1 cellular context compared by ENCODE assay signal in the genomic region with DNA sequence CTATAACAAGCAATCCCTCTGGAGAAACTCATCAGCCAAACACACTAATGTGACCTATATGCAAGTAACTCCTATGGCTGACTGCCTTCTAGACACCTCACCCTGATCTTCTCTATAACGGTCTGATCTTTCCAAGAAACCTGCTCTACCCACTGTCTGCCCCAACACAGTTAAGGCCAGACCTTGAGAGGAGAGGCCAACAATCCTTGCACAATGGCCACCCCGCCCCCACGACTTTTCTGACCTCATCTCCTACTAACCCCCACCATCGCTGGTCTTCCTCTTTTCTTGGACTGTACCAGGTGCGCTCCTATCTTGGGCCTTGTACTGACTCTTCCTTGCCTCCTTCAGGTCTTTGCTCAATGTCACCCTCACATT.
A peak's percentile ranks its signal among the peaks of the same experiment; 100 is the strongest.
TF ChIP-seq lines count a peak whose summit lies in the region.

No MANE protein-coding gene starts in this region.

TF ChIP-seq in K562, 482 proteins besides CTCF, POLR2A, EP300 and RAD21 (continued from another document and continues in another):
- TF ChIP-seq, protein P1, sequence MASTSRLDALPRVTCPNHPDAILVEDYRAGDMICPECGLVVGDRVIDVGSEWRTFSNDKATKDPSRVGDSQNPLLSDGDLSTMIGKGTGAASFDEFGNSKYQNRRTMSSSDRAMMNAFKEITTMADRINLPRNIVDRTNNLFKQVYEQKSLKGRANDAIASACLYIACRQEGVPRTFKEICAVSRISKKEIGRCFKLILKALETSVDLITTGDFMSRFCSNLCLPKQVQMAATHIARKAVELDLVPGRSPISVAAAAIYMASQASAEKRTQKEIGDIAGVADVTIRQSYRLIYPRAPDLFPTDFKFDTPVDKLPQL (IDR thresholded peaks at IDR 0.05; ENCODE audit: extremely low read depth, insufficient read length), result no peak
- TF ChIP-seq ZNF583 (CRISPR knock-in tag; IDR thresholded peaks at IDR 0.05) (peak; percentile 25; the same call in 1 of the 2 replicates), KLF10 (CRISPR knock-in tag; IDR thresholded peaks at IDR 0.05) (no peak), ZNF175 (CRISPR knock-in tag; IDR thresholded peaks at IDR 0.05; ENCODE audit: low read depth) (0 out of 2 replicates have a peak, but pooled peaks have one; percentile 44), MCM7 (IDR thresholded peaks at IDR 0.05) (no peak), TRIM28 (IDR thresholded peaks at IDR 0.05) (no peak), ADNP (tag; IDR thresholded peaks at IDR 0.05) (no peak), SMC3 (conservative IDR thresholded peaks at IDR 0.05; ENCODE audit: insufficient read depth, low read depth, low read length) (no peak), ZNF76 (CRISPR knock-in tag; IDR thresholded peaks at IDR 0.05; ENCODE audit: borderline replicate concordance) (no peak), SRSF1 (IDR thresholded peaks at IDR 0.05; ENCODE audit: low read depth, low read length) (no peak), BMI1 (IDR thresholded peaks at IDR 0.05; ENCODE audit: low read length) (no peak), TCF7L2 (IDR thresholded peaks at IDR 0.05; ENCODE audit: low read depth, low read length) (no peak), HEY1 (CRISPR knock-in tag; IDR thresholded peaks at IDR 0.05; ENCODE audit: borderline replicate concordance) (0 out of 2 replicates have a peak, but pooled peaks have one; percentile 2), SAFB (IDR thresholded peaks at IDR 0.05; ENCODE audit: borderline replicate concordance, low read depth, low read length) (no peak), DACH1 (IDR thresholded peaks at IDR 0.05; ENCODE audit: partially characterized antibody) (no peak), FOXJ3 (CRISPR knock-in tag; IDR thresholded peaks at IDR 0.05) (no peak), ZNF24 (IDR thresholded peaks at IDR 0.05) (peak; percentile 64; the same call in 1 of the 2 replicates), ILK (tag; IDR thresholded peaks at IDR 0.05; ENCODE audit: borderline replicate concordance, low read depth) (no peak), GTF2A2 (tag; IDR thresholded peaks at IDR 0.05) (no peak), KLF13 (tag; IDR thresholded peaks at IDR 0.05; ENCODE audit: borderline replicate concordance, low read depth) (peak; percentile 84; the same call in 1 of the 2 replicates), BRF1 (IDR thresholded peaks at IDR 0.05; ENCODE audit: borderline replicate concordance, extremely low read depth, insufficient read length) (no peak), HNRNPK (IDR thresholded peaks at IDR 0.05; ENCODE audit: low read depth, low read length, poor library complexity, severe bottlenecking) (no peak)
- TF ChIP-seq, protein P2, sequence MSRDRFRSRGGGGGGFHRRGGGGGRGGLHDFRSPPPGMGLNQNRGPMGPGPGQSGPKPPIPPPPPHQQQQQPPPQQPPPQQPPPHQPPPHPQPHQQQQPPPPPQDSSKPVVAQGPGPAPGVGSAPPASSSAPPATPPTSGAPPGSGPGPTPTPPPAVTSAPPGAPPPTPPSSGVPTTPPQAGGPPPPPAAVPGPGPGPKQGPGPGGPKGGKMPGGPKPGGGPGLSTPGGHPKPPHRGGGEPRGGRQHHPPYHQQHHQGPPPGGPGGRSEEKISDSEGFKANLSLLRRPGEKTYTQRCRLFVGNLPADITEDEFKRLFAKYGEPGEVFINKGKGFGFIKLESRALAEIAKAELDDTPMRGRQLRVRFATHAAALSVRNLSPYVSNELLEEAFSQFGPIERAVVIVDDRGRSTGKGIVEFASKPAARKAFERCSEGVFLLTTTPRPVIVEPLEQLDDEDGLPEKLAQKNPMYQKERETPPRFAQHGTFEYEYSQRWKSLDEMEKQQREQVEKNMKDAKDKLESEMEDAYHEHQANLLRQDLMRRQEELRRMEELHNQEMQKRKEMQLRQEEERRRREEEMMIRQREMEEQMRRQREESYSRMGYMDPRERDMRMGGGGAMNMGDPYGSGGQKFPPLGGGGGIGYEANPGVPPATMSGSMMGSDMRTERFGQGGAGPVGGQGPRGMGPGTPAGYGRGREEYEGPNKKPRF (IDR thresholded peaks at IDR 0.05; ENCODE audit: low read depth, low read length), result no peak
- TF ChIP-seq, protein P3, sequence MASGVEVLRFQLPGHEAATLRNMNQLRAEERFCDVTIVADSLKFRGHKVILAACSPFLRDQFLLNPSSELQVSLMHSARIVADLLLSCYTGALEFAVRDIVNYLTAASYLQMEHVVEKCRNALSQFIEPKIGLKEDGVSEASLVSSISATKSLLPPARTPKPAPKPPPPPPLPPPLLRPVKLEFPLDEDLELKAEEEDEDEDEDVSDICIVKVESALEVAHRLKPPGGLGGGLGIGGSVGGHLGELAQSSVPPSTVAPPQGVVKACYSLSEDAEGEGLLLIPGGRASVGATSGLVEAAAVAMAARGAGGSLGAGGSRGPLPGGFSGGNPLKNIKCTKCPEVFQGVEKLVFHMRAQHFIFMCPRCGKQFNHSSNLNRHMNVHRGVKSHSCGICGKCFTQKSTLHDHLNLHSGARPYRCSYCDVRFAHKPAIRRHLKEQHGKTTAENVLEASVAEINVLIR (CRISPR knock-in tag; IDR thresholded peaks at IDR 0.05), result no peak
- TF ChIP-seq, protein P4, sequence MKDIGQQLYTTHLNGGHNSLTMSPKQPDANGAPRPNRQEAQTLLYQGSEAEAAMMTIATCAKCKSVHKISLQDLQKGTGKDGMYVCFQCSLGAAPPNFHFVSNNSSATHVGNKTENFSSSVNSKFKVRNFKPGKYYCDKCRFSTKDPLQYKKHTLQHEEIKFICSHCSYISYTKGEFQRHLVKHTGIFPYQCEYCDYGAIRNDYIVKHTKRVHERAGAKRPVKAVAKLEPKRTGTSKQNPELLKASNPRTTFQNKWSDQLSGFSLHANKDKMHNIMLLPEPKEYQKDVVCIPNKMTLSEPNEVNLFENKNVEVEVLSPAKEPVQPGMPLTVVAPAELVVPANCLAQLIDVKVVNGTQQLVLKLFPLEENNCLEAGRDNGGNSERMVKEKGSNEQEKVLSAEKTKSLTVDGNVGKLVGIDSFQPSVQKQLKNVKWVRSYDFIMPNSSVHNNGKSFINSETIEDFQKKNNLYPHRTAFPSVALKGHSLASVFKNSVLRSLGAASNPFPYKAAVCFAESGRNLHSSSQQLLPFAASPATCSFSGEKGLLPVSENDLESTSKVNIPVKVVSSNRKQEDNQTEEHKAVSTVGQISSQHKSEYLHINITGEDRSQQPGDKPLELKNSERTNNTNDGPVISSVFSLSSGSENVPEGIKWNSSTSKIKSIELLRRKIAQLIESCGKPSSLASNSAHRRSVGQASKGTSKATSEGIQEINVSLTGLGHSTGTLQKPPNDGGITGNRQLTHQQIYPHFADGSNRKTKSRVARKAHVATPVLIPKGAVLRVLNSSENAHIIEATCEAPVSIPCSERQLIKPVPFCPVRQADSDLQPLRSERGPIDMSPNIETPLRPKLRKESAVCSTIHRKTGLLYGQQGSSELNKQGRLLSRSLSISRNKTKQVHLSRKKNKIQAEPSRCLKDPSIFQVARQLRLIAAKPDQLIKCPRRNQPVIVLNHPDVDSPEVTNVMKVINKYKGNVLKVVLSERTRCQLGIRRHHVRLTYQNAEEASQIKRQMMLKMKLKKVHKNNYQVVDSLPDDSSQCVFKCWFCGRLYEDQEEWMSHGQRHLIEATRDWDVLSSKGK (CRISPR knock-in tag; IDR thresholded peaks at IDR 0.05), result no peak
- TF ChIP-seq, protein P5, sequence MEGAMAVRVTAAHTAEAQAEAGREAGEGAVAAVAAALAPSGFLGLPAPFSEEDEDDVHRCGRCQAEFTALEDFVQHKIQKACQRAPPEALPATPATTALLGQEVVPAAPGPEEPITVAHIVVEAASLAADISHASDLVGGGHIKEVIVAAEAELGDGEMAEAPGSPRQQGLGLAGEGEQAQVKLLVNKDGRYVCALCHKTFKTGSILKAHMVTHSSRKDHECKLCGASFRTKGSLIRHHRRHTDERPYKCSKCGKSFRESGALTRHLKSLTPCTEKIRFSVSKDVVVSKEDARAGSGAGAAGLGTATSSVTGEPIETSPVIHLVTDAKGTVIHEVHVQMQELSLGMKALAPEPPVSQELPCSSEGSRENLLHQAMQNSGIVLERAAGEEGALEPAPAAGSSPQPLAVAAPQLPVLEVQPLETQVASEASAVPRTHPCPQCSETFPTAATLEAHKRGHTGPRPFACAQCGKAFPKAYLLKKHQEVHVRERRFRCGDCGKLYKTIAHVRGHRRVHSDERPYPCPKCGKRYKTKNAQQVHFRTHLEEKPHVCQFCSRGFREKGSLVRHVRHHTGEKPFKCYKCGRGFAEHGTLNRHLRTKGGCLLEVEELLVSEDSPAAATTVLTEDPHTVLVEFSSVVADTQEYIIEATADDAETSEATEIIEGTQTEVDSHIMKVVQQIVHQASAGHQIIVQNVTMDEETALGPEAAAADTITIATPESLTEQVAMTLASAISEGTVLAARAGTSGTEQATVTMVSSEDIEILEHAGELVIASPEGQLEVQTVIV (CRISPR knock-in tag; IDR thresholded peaks at IDR 0.05; ENCODE audit: borderline replicate concordance), result no peak
- TF ChIP-seq, protein P6, sequence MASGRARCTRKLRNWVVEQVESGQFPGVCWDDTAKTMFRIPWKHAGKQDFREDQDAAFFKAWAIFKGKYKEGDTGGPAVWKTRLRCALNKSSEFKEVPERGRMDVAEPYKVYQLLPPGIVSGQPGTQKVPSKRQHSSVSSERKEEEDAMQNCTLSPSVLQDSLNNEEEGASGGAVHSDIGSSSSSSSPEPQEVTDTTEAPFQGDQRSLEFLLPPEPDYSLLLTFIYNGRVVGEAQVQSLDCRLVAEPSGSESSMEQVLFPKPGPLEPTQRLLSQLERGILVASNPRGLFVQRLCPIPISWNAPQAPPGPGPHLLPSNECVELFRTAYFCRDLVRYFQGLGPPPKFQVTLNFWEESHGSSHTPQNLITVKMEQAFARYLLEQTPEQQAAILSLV (tag; IDR thresholded peaks at IDR 0.05), result peak; percentile 94
- TF ChIP-seq, protein P7, sequence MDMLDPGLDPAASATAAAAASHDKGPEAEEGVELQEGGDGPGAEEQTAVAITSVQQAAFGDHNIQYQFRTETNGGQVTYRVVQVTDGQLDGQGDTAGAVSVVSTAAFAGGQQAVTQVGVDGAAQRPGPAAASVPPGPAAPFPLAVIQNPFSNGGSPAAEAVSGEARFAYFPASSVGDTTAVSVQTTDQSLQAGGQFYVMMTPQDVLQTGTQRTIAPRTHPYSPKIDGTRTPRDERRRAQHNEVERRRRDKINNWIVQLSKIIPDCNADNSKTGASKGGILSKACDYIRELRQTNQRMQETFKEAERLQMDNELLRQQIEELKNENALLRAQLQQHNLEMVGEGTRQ (CRISPR knock-in tag; IDR thresholded peaks at IDR 0.05), result no peak
- TF ChIP-seq, protein P8, sequence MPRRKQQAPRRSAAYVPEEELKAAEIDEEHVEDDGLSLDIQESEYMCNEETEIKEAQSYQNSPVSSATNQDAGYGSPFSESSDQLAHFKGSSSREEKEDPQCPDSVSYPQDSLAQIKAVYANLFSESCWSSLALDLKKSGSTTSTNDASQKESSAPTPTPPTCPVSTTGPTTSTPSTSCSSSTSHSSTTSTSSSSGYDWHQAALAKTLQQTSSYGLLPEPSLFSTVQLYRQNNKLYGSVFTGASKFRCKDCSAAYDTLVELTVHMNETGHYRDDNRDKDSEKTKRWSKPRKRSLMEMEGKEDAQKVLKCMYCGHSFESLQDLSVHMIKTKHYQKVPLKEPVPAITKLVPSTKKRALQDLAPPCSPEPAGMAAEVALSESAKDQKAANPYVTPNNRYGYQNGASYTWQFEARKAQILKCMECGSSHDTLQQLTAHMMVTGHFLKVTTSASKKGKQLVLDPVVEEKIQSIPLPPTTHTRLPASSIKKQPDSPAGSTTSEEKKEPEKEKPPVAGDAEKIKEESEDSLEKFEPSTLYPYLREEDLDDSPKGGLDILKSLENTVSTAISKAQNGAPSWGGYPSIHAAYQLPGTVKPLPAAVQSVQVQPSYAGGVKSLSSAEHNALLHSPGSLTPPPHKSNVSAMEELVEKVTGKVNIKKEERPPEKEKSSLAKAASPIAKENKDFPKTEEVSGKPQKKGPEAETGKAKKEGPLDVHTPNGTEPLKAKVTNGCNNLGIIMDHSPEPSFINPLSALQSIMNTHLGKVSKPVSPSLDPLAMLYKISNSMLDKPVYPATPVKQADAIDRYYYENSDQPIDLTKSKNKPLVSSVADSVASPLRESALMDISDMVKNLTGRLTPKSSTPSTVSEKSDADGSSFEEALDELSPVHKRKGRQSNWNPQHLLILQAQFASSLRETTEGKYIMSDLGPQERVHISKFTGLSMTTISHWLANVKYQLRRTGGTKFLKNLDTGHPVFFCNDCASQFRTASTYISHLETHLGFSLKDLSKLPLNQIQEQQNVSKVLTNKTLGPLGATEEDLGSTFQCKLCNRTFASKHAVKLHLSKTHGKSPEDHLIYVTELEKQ (CRISPR knock-in tag; IDR thresholded peaks at IDR 0.05), result no peak
- TF ChIP-seq, protein P9, sequence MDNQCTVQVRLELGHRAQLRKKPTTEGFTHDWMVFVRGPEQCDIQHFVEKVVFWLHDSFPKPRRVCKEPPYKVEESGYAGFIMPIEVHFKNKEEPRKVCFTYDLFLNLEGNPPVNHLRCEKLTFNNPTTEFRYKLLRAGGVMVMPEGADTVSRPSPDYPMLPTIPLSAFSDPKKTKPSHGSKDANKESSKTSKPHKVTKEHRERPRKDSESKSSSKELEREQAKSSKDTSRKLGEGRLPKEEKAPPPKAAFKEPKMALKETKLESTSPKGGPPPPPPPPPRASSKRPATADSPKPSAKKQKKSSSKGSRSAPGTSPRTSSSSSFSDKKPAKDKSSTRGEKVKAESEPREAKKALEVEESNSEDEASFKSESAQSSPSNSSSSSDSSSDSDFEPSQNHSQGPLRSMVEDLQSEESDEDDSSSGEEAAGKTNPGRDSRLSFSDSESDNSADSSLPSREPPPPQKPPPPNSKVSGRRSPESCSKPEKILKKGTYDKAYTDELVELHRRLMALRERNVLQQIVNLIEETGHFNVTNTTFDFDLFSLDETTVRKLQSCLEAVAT (IDR thresholded peaks at IDR 0.05), result peak; percentile 94 to 95
- TF ChIP-seq, protein P10, sequence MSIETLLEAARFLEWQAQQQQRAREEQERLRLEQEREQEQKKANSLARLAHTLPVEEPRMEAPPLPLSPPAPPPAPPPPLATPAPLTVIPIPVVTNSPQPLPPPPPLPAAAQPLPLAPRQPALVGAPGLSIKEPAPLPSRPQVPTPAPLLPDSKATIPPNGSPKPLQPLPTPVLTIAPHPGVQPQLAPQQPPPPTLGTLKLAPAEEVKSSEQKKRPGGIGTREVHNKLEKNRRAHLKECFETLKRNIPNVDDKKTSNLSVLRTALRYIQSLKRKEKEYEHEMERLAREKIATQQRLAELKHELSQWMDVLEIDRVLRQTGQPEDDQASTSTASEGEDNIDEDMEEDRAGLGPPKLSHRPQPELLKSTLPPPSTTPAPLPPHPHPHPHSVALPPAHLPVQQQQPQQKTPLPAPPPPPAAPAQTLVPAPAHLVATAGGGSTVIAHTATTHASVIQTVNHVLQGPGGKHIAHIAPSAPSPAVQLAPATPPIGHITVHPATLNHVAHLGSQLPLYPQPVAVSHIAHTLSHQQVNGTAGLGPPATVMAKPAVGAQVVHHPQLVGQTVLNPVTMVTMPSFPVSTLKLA (conservative IDR thresholded peaks at IDR 0.05), result no peak
- TF ChIP-seq, protein P11, sequence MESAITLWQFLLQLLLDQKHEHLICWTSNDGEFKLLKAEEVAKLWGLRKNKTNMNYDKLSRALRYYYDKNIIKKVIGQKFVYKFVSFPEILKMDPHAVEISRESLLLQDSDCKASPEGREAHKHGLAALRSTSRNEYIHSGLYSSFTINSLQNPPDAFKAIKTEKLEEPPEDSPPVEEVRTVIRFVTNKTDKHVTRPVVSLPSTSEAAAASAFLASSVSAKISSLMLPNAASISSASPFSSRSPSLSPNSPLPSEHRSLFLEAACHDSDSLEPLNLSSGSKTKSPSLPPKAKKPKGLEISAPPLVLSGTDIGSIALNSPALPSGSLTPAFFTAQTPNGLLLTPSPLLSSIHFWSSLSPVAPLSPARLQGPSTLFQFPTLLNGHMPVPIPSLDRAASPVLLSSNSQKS (CRISPR knock-in tag; IDR thresholded peaks at IDR 0.05), result no peak
